8 cellular contexts compared by ENCODE assay signal in the genomic region with DNA sequence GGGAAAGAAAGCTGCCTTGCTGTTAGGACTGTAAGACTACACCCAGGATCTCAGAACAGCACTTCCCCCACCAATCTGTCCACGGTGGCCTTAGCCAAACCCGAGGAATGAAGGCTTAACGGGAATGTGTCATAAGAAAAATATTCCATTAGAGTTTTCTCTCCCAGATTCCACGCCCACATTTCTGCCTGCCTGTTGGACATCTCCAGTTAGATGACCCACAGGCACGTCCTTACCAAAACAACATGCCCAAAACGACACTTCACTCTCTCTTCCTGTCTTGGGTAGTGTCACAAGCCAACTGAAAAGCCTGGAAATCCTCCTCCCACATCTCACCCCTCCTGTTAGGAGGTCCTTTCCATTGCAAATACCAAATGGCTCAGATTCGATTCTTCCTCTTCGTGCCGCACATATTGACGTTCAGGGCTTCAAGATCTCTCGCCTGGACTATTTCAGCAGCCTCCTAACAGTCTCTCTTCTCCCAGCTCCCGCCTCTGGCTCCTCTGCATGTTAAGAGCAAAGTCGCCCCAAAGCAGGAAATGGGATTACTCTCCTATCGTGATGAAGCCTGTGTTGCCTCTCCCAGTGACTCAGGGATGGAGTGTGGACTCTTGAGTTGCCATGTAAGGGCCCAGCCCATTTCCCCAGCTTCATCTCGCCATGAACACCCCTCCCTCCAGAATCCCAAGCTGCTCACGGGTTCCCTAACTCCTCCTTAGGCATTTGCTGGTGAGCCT.
DNase-seq lines count a peak whose midpoint lies in the region; ATAC-seq and TF ChIP-seq lines count a peak whose summit lies in the region.

No MANE protein-coding gene starts in this region.

- intact Hi-C loops in Right ventricle myocardium superior (cut with DNase I) = no loop called here
- intact Hi-C loops in gastrocnemius medialis (cut with DNase I; ENCODE audit: low total_unique reads) = loop anchor here (2.0 to 5.0 kb wide), 3 partner anchors 43 to 219 kb away; no protein-coding TSS in a partner anchor

- H3K4me1 ChIP-seq in adipocyte (ENCODE audit: control insufficient read depth, insufficient read depth, low read length) (peaks cover 45% of the 10 kb centered on the region), gastrocnemius medialis (peaks cover 39 to 49% of the 10 kb centered on the region in 2 donors)

- no peaks in the 10 kb centered on the region for H3K9me3 ChIP-seq in adipocyte (ENCODE audit: control insufficient read depth, low read length)
- no peaks in the 10 kb centered on the region for H3K9me3 ChIP-seq in gastrocnemius medialis

- in situ Hi-C loops in gastrocnemius medialis (cut with MboI; ENCODE audit: low sequenced_read_pairs in 4 of 4) = loop anchor here in 1 of 4 donors (10.0 kb wide), 2 partner anchors 109 to 161 kb away; a partner anchor contains a TSS

- peak overlapping the region; percentile 85 to 95 (median 92) for H3K27ac ChIP-seq in gastrocnemius medialis

- peak overlapping the region; percentile 79 for H3K4me3 ChIP-seq in adipocyte (ENCODE audit: low read length)
- peak overlapping the region; percentile 2 to 45 (median 8) for H3K4me3 ChIP-seq in gastrocnemius medialis

- H3K27me3 ChIP-seq in adipocyte (replicated peaks; ENCODE audit: control insufficient read depth, insufficient read depth, low read length) (no peaks in the 10 kb centered on the region), gastrocnemius medialis (no peaks in the 10 kb centered on the region)

- no peak for TF ChIP-seq POLR2A in gastrocnemius medialis (IDR thresholded peaks at IDR 0.05)

- peak; percentile 44 for DNase-seq in ELF-1 (ENCODE audit: low read depth, low spot score)
- DNase-seq in adipocyte (ENCODE audit: low read depth) = peak; percentile 97
- DNase-seq in Right ventricle myocardium superior = peak; percentile 66
- peak; percentile 81 to 85 for DNase-seq in gastrocnemius medialis
- DNase-seq in NCI-H510A (lab: John Stamatoyannopoulos, UW) = no peak
- no peak for DNase-seq in activated CD8-positive, alpha-beta memory T cell treated with anti-CD3 and anti-CD28 coated beads, Interleukin-2, amount 50 U/mL, for 4 hours
- DNase-seq in NCI-H1436 (lab: John Stamatoyannopoulos, UW) = no peak

- TF ChIP-seq CTCF in gastrocnemius medialis (IDR thresholded peaks at IDR 0.05 in 4 of 5, conservative IDR thresholded peaks at IDR 0.05 in 1 of 5) = no peak

- peak; percentile 87 for ATAC-seq in Right ventricle myocardium superior (ENCODE audit: poor library complexity)
- ATAC-seq in gastrocnemius medialis = peak; percentile 70 to 75
- ATAC-seq in HG03135 (IDR thresholded peaks at IDR 0.05; ENCODE audit: unreplicated experiment) = no peak

- H3K9ac ChIP-seq in adipocyte (ENCODE audit: low read length) = peak overlapping the region; percentile 87

- H3K36me3 ChIP-seq in adipocyte (ENCODE audit: control insufficient read depth, insufficient read depth, low read length, severe bottlenecking) = no peaks in the 10 kb centered on the region
- no peaks in the 10 kb centered on the region for H3K36me3 ChIP-seq in gastrocnemius medialis

Comparison
In these comparisons a context has a peak if more than half of its experiments do, and no peak if none do; other contexts are left out.
1. DNase-seq: peak in ELF-1 (single experiment), adipocyte (single experiment), Right ventricle myocardium superior (single experiment) and gastrocnemius medialis (2 of 2); none in NCI-H510A (single experiment), activated CD8-positive, alpha-beta memory T cell treated with anti-CD3 and anti-CD28 coated beads, Interleukin-2, amount 50 U/mL, for 4 hours (single experiment) and NCI-H1436 (single experiment).